1 cellular context compared by ENCODE assay signal in genomic region chr16:58001781-58002410, GRCh38.
TF ChIP-seq lines count a peak whose summit lies in the region.

No MANE protein-coding gene starts in this region.

TF ChIP-seq in HCT116, 20 proteins besides CTCF, POLR2A, EP300 and RAD21 (continued from another document):
- TF ChIP-seq FOSL1 (IDR thresholded peaks at IDR 0.05; ENCODE audit: low read depth) (no peak), ZFX (IDR thresholded peaks at IDR 0.05) (no peak), ATF3 (IDR thresholded peaks at IDR 0.05) (no peak), SP1 (IDR thresholded peaks at IDR 0.05; ENCODE audit: low read depth) (no peak), MAX (IDR thresholded peaks at IDR 0.05) (no peak), JUND (IDR thresholded peaks at IDR 0.05) (no peak)
